In genomic region chr12:54280401-54281260, GRCh38 we compare ENCODE assay signal across 1 cellular context.
TF ChIP-seq lines count a peak whose summit lies in the region.

HNRNPA1 (plus strand) TSS chr12:54280726; CDS start chr12:54280808, 82 bp downstream.

TF ChIP-seq in K562, 482 proteins besides CTCF, POLR2A, EP300 and RAD21 (continued from another document and continues in another):
- TF ChIP-seq REST (CRISPR knock-in tag; IDR thresholded peaks at IDR 0.05; ENCODE audit: low read depth) = no peak; the same call in 1 of the 2 replicates
- TF ChIP-seq FOSL1 (tag; conservative IDR thresholded peaks at IDR 0.05) = peak; percentile 51; the same call in 1 of the 2 replicates
- 0 out of 2 replicates have a peak, but pooled peaks have one; percentile 36 for TF ChIP-seq ZNF174 (CRISPR knock-in tag; IDR thresholded peaks at IDR 0.05)
- peak; percentile 86 for TF ChIP-seq BRD9 (IDR thresholded peaks at IDR 0.05; ENCODE audit: low read depth, partially characterized antibody)
- peak; percentile 43; the same call in 1 of the 2 replicates for TF ChIP-seq ZNF316 (IDR thresholded peaks at IDR 0.05)
- no peak for TF ChIP-seq ZNF780A (CRISPR knock-in tag; IDR thresholded peaks at IDR 0.05)
- TF ChIP-seq YY1 (IDR thresholded peaks at IDR 0.05; ENCODE audit: borderline replicate concordance in 1 of 3, control insufficient read depth in 1 of 3, extremely low read depth in 1 of 3, insufficient read depth in 3 of 3, insufficient read length in 1 of 3, insufficient replicate concordance in 2 of 3, low read depth in 1 of 3, low read length in 2 of 3) = peak; percentile 81 to 96 (median 93)
- TF ChIP-seq BRD4 (IDR thresholded peaks at IDR 0.05) = peak; percentile 77
- TF ChIP-seq RNF2 (IDR thresholded peaks at IDR 0.05) = peak; percentile 66
- 0 out of 2 replicates have a peak, but pooled peaks have one; percentile 62 for TF ChIP-seq PYGO2 (tag; IDR thresholded peaks at IDR 0.05)
- peak; percentile 89; the same call in 1 of the 2 replicates for TF ChIP-seq ZHX1 (conservative IDR thresholded peaks at IDR 0.05; ENCODE audit: low read length)
- TF ChIP-seq MTA3 (IDR thresholded peaks at IDR 0.05; ENCODE audit: borderline replicate concordance) = peak; percentile 98
- peak; percentile 94; the same call in 1 of the 2 replicates for TF ChIP-seq MYBL2 (IDR thresholded peaks at IDR 0.05; ENCODE audit: low read depth)
- no peak for TF ChIP-seq MYBL2 (CRISPR knock-in tag; IDR thresholded peaks at IDR 0.05; ENCODE audit: borderline replicate concordance)
- TF ChIP-seq JUND (IDR thresholded peaks at IDR 0.05; ENCODE audit: borderline replicate concordance, low read depth, low read length) = peak; percentile 10; the same call in 1 of the 2 replicates
- TF ChIP-seq JUND (tag; IDR thresholded peaks at IDR 0.05; ENCODE audit: borderline replicate concordance, low read depth, low read length) = no peak; the same call in 2 of the 3 replicates
- peak; percentile 86 for TF ChIP-seq ZNF592 (IDR thresholded peaks at IDR 0.05)
- TF ChIP-seq FOXJ2 (tag; IDR thresholded peaks at IDR 0.05) = peak; percentile 49; the same call in 1 of the 2 replicates
- no peak for TF ChIP-seq SMARCA4 (IDR thresholded peaks at IDR 0.05)
- TF ChIP-seq KAT8 (IDR thresholded peaks at IDR 0.05; ENCODE audit: low read depth) = peak; percentile 70
- TF ChIP-seq HMBOX1 (IDR thresholded peaks at IDR 0.05) = peak; percentile 59
- 0 out of 2 replicates have a peak, but pooled peaks have one; percentile 65 for TF ChIP-seq HDGF (IDR thresholded peaks at IDR 0.05)
- TF ChIP-seq BMI1 (IDR thresholded peaks at IDR 0.05; ENCODE audit: low read length) = no peak
- peak; percentile 73 for TF ChIP-seq NBN (IDR thresholded peaks at IDR 0.05; ENCODE audit: low read depth)
- peak in 1 of 2 experiments; percentile 34; a peak in 3 of 4 replicates for TF ChIP-seq TEAD1 (CRISPR knock-in tag; IDR thresholded peaks at IDR 0.05)
- TF ChIP-seq SP2 (IDR thresholded peaks at IDR 0.05; ENCODE audit: extremely low read depth, low read depth, low read length, poor library complexity, severe bottlenecking) = peak; percentile 88
- peak; percentile 49; the same call in 1 of the 2 replicates for TF ChIP-seq DPF2 (IDR thresholded peaks at IDR 0.05)
- 0 out of 2 replicates have a peak, but pooled peaks have one; percentile 61 for TF ChIP-seq KDM2B (CRISPR knock-in tag; IDR thresholded peaks at IDR 0.05)
- 0 out of 2 replicates have a peak, but pooled peaks have one; percentile 22 for TF ChIP-seq ESRRA (IDR thresholded peaks at IDR 0.05; ENCODE audit: borderline replicate concordance, low read depth)
- TF ChIP-seq RBM39 (optimal IDR thresholded peaks at IDR 0.05; ENCODE audit: low read depth, low read length) = peak; percentile 7
- TF ChIP-seq STAT6 (CRISPR knock-in tag; IDR thresholded peaks at IDR 0.05) = peak; percentile 81; the same call in 1 of the 2 replicates
- TF ChIP-seq CHD1 (IDR thresholded peaks at IDR 0.05; ENCODE audit: low read length) = peak; percentile 85
- TF ChIP-seq PHB2 (IDR thresholded peaks at IDR 0.05; ENCODE audit: low read depth) = no peak
- no peak for TF ChIP-seq KLF16 (IDR thresholded peaks at IDR 0.05)
- 0 out of 2 replicates have a peak, but pooled peaks have one; percentile 58 for TF ChIP-seq DLX4 (CRISPR knock-in tag; IDR thresholded peaks at IDR 0.05)
- no peak for TF ChIP-seq STAT5A (IDR thresholded peaks at IDR 0.05; ENCODE audit: borderline replicate concordance, low read length)
- no peak for TF ChIP-seq ELK3 (CRISPR knock-in tag; IDR thresholded peaks at IDR 0.05)
- peak; percentile 22; the same call in 1 of the 2 replicates for TF ChIP-seq EHMT2 (IDR thresholded peaks at IDR 0.05)
- no peak for TF ChIP-seq DMBX1 (CRISPR knock-in tag; IDR thresholded peaks at IDR 0.05; ENCODE audit: borderline replicate concordance)
- TF ChIP-seq HMG20B (CRISPR knock-in tag; IDR thresholded peaks at IDR 0.05) = no peak
- no peak for TF ChIP-seq POLR3A (IDR thresholded peaks at IDR 0.05; ENCODE audit: borderline replicate concordance, extremely low read depth, insufficient read depth, insufficient read length)
- peak; percentile 91; the same call in 1 of the 2 replicates for TF ChIP-seq CGGBP1 (CRISPR knock-in tag; IDR thresholded peaks at IDR 0.05)
- TF ChIP-seq CBFA2T3 (IDR thresholded peaks at IDR 0.05) = no peak
- TF ChIP-seq HIVEP1 (CRISPR knock-in tag; IDR thresholded peaks at IDR 0.05) = no peak
- TF ChIP-seq ZNF3 (CRISPR knock-in tag; IDR thresholded peaks at IDR 0.05) = no peak
- TF ChIP-seq EGR1 (conservative IDR thresholded peaks at IDR 0.05) = no peak
- TF ChIP-seq KLF6 (CRISPR knock-in tag; IDR thresholded peaks at IDR 0.05; ENCODE audit: borderline replicate concordance) = 0 out of 2 replicates have a peak, but pooled peaks have one; percentile 80
